Comparison of ENCODE assay signal across 15 cellular contexts in the genomic region with DNA sequence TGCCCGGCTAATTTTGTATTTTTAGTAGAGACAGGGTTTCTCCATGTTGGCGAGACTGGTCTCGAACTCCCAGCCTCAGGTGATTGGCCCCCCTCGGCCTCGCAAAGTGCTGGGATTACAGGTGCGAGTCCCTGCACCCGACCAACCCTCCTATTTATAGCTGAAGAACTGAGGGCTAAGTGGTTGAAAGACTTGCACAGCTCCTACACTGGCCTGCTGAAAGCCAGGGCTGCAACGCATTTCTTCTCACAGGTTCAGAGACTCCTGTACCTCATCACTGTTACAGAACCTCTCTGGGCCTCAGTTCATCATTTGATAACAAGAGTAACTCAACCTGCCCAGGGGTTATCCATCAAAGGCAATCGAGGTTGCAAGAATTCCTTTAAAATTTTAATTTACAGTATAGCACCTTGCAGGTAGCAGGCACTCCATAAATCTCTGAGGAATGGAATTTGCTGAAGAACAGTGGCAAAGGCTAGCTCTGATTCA.
DNase-seq lines count a peak whose midpoint lies in the region; ATAC-seq and TF ChIP-seq lines count a peak whose summit lies in the region.
"Had no signal": no experiment of that assay in that cellular context is flagged by ENCODE, and none has a peak within 500 bp of the region (broad histone marks: within the 10 kb centered on the region; RNA-seq: fewer than 3 reads in every experiment).

No MANE protein-coding gene starts in this region.

- TF ChIP-seq POLR2A in esophagus muscularis mucosa (IDR thresholded peaks at IDR 0.05; ENCODE audit: low read depth) = no peak

- H3K4me3 Mint-ChIP-seq in mesothelial cell of epicardium = no peak overlapping the region
- H3K4me3 Mint-ChIP-seq: activated naive CD8-positive, alpha-beta T cell treated with anti-CD3 and anti-CD28 coated beads for 36 hours; B cell; central memory CD8-positive, alpha-beta T cell had no signal

- H3K36me3 Mint-ChIP-seq in mesothelial cell of epicardium = no peaks in the 10 kb centered on the region
- H3K36me3 Mint-ChIP-seq: activated naive CD8-positive, alpha-beta T cell treated with anti-CD3 and anti-CD28 coated beads for 36 hours had no signal

- H3K9me3 Mint-ChIP-seq in mesothelial cell of epicardium = no peaks in the 10 kb centered on the region
- H3K9me3 Mint-ChIP-seq: central memory CD8-positive, alpha-beta T cell had no signal

- ATAC-seq in PC-3 = peak; percentile 8
- no peak for ATAC-seq in GM21723 (IDR thresholded peaks at IDR 0.05; ENCODE audit: unreplicated experiment)

- H3K9me2 ChIP-seq in PC-3 (replicated peaks; ENCODE audit: low read length) = no peaks in the 10 kb centered on the region

- peak overlapping the region; percentile 90 for H3K27ac Mint-ChIP-seq in mesothelial cell of epicardium
- H3K27ac Mint-ChIP-seq: activated naive CD8-positive, alpha-beta T cell treated with anti-CD3 and anti-CD28 coated beads for 36 hours; B cell had no signal

- POLR2A ChIA-PET in PC-3 (lab: Charles Lee; ENCODE audit: unreplicated experiment) = interaction anchor here (0.7 kb wide), 1 partner anchor 37 kb away, joined by 3 read pairs; no protein-coding TSS in a partner anchor

- H3K4me3 ChIP-seq in PC-3 (ENCODE audit: low read length) (no peak overlapping the region), esophagus muscularis mucosa (peak overlapping the region in 1 of 4 donors; percentile 3), MG63 (no peak overlapping the region)

- H3K9me3 ChIP-seq in PC-3 (ENCODE audit: low read length) (no peaks in the 10 kb centered on the region), esophagus muscularis mucosa (no peaks in the 10 kb centered on the region), MG63 (no peaks in the 10 kb centered on the region)

- H4K20me1 ChIP-seq in PC-3 (ENCODE audit: low read length) = no peaks in the 10 kb centered on the region

- H3K4me1 ChIP-seq in PC-3 (ENCODE audit: insufficient read depth, low read length) (peaks cover 39% of the 10 kb centered on the region), esophagus muscularis mucosa (peaks cover 16 to 84% (median 74%) of the 10 kb centered on the region in 4 donors)

- H3K27me3 ChIP-seq in PC-3 (ENCODE audit: low read length) (no peaks in the 10 kb centered on the region), esophagus muscularis mucosa (no peaks in the 10 kb centered on the region), MG63 (no peaks in the 10 kb centered on the region)

- CTCF ChIA-PET in PC-3 (lab: Charles Lee) = interaction anchor here (0.5 to 0.7 kb wide), 3 partner anchors 465 to 773 kb away, joined by 3 to 5 read pairs (median 4); no protein-coding TSS in a partner anchor

- no peak for TF ChIP-seq EP300 in esophagus muscularis mucosa (IDR thresholded peaks at IDR 0.05)

- intact Hi-C loops in PC-3 (cut with micrococcal nuclease) (loop anchor here (2.0 kb wide), 1 partner anchor 501 kb away; no protein-coding TSS in a partner anchor), esophagus muscularis mucosa (cut with DNase I) (no loop called here)

- peaks cover 41% of the 10 kb centered on the region for H3K4me1 Mint-ChIP-seq in mesothelial cell of epicardium
- H3K4me1 Mint-ChIP-seq: central memory CD8-positive, alpha-beta T cell had no signal

- H3F3A ChIP-seq in PC-3 (ENCODE audit: low read length, unreplicated experiment) = no peaks in the 10 kb centered on the region

- WGBS in esophagus muscularis mucosa = 93% methylated on average over 9 of the region's 9 CpGs

- H3K79me2 ChIP-seq in PC-3 (ENCODE audit: low read length) = no peaks in the 10 kb centered on the region

- no peaks in the 10 kb centered on the region for H3K27me3 Mint-ChIP-seq in mesothelial cell of epicardium (ENCODE audit: low read depth)
- H3K27me3 Mint-ChIP-seq: activated naive CD8-positive, alpha-beta T cell treated with anti-CD3 and anti-CD28 coated beads for 36 hours; B cell; central memory CD8-positive, alpha-beta T cell had no signal

- BruUV-seq in PC-3 (replicated peaks; lab: Mats Ljungman, UMichigan) = no TSS peak

- H3K4me2 ChIP-seq in PC-3 (ENCODE audit: low read length) = peak overlapping the region; percentile 32; the same call in 1 of the 2 replicates

- H2AFZ ChIP-seq in PC-3 (ENCODE audit: low read length) = peak overlapping the region; percentile 40; the same call in 1 of the 2 replicates

- H3K27ac ChIP-seq in PC-3 (ENCODE audit: low read length) (peak overlapping the region; percentile 31; the same call in 1 of the 2 replicates), esophagus muscularis mucosa (replicated peaks in 1 of 4) (peak overlapping the region; percentile 75 to 85 (median 78)), temporal lobe (ENCODE audit: low read depth, low read length) (peak overlapping the region; percentile 5)

- no peak overlapping the region for H3K9ac ChIP-seq in PC-3 (ENCODE audit: low read length)

- H3K36me3 ChIP-seq in PC-3 (ENCODE audit: low read depth, low read length) (no peaks in the 10 kb centered on the region), esophagus muscularis mucosa (no peaks in the 10 kb centered on the region), MG63 (no peaks in the 10 kb centered on the region)

- TF ChIP-seq CTCF in PC-3 (conservative IDR thresholded peaks at IDR 0.05; ENCODE audit: low read depth, low read length) (no peak), esophagus muscularis mucosa (IDR thresholded peaks at IDR 0.05) (no peak), mesothelial cell of epicardium (IDR thresholded peaks at IDR 0.05; ENCODE audit: unreplicated experiment) (no peak)

- no peak for DNase-seq in PC-3
- DNase-seq in esophagus muscularis mucosa (ENCODE audit: extremely low spot score) = no peak
- DNase-seq in mesothelial cell of epicardium (ENCODE audit: low spot score in 2 of 2, unreplicated experiment in 2 of 2) = no peak
- no peak for DNase-seq in NOMO-1 treated with DMSO at 0.1 percent for 48 hours (lab: John Stamatoyannopoulos, UW; ENCODE audit: unreplicated experiment)
- no peak for DNase-seq in MG63
- DNase-seq in GOT3 (lab: John Stamatoyannopoulos, UW) = no peak
- DNase-seq: activated naive CD8-positive, alpha-beta T cell treated with anti-CD3 and anti-CD28 coated beads for 36 hours; activated T-cell treated with anti-CD3 and anti-CD28 coated beads for 4 hours; NCI-H2081; RPMI8226; stimulated activated CD8-positive, alpha-beta memory T cell treated with anti-CD3 and anti-CD28 coated beads, Interleukin-4, amount 100 ng/mL, for 48 hours had no signal

Comparison
In these comparisons a context has a peak if more than half of its experiments do, and no peak if none do; other contexts are left out.
1. H3K27ac ChIP-seq: peak in every context shown above with its lines; median percentile 78 in esophagus muscularis mucosa; 31 in PC-3; 5 in temporal lobe.